In the genomic region with DNA sequence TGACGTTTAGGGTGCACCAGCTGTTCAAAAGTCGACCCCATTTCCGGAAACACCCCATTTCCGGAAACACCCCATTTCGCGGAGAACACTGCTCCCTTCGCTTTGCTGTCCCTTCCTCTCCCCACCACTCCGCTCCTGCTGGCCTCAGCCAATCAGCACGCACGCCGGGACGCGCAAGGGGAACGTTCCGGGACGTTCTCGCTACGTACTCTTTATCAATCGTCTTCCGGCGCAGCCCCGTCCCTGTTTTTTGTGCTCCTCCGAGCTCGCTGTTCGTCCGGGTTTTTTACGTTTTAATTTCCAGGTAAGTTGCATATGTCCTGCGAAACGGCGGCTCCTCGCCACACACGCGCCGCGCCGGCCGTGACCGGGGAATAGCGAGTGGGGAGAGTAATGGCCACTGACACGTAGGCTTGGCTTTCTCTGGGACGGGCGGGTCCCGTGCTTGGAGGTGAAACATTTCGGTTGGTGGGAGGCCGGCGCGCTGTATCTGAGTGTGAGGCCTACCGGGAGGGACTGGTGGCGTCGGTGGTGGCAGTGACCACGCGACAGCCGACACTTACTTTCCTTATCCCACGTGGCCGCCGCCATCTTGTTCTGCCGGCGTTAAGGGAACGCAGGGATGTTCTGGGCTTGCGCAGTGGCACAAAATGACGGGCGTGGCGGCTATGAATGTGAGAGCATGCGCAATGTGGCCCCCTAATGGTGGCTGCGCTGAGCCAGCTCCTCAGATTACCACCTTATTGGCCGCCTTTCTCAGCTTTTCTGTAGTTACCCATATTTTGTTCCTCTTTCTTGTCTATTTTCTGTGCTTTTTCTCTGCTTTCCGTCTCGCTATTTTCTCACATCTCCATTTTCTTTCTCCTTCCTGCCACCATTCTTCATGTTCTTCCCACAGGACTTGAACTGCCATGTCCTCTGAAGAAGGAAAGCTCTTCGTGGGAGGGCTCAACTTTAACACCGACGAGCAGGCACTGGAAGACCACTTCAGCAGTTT, we compare ENCODE assay signal across 1 cellular context.
TF ChIP-seq lines count a peak whose summit lies in the region.

A gene (plus strand): TSS at position 215 of the 997 bp plus-strand sequence. CDS start 697 bp downstream, at position 912.

TF ChIP-seq in GM12878, 131 proteins besides CTCF, POLR2A, EP300 and RAD21 (continued from another document):
- TF ChIP-seq, protein P1, sequence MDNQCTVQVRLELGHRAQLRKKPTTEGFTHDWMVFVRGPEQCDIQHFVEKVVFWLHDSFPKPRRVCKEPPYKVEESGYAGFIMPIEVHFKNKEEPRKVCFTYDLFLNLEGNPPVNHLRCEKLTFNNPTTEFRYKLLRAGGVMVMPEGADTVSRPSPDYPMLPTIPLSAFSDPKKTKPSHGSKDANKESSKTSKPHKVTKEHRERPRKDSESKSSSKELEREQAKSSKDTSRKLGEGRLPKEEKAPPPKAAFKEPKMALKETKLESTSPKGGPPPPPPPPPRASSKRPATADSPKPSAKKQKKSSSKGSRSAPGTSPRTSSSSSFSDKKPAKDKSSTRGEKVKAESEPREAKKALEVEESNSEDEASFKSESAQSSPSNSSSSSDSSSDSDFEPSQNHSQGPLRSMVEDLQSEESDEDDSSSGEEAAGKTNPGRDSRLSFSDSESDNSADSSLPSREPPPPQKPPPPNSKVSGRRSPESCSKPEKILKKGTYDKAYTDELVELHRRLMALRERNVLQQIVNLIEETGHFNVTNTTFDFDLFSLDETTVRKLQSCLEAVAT (IDR thresholded peaks at IDR 0.05), result 0 out of 2 replicates have a peak, but pooled peaks have one; percentile 54
- TF ChIP-seq, protein P2, sequence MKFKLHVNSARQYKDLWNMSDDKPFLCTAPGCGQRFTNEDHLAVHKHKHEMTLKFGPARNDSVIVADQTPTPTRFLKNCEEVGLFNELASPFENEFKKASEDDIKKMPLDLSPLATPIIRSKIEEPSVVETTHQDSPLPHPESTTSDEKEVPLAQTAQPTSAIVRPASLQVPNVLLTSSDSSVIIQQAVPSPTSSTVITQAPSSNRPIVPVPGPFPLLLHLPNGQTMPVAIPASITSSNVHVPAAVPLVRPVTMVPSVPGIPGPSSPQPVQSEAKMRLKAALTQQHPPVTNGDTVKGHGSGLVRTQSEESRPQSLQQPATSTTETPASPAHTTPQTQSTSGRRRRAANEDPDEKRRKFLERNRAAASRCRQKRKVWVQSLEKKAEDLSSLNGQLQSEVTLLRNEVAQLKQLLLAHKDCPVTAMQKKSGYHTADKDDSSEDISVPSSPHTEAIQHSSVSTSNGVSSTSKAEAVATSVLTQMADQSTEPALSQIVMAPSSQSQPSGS (IDR thresholded peaks at IDR 0.05; ENCODE audit: low read length), result no peak
- TF ChIP-seq ZNF207 (IDR thresholded peaks at IDR 0.05; ENCODE audit: borderline replicate concordance) (peak; percentile 64; the same call in 1 of the 2 replicates), CHD1 (IDR thresholded peaks at IDR 0.05; ENCODE audit: low read depth, low read length) (peak; percentile 39; the same call in 1 of the 2 replicates), SMAD5 (IDR thresholded peaks at IDR 0.05; ENCODE audit: low read depth) (peak; percentile 82), GATAD2B (conservative IDR thresholded peaks at IDR 0.05; ENCODE audit: low read depth) (peak; percentile 74; the same call in 1 of the 2 replicates), TCF12 (IDR thresholded peaks at IDR 0.05; ENCODE audit: low read depth, low read length) (peak; percentile 63; the same call in 1 of the 2 replicates), HCFC1 (IDR thresholded peaks at IDR 0.05; ENCODE audit: low read length) (peak; percentile 65), TAF1 (IDR thresholded peaks at IDR 0.05; ENCODE audit: borderline replicate concordance, low read depth, low read length) (peak; percentile 60; the same call in 1 of the 2 replicates), GABPA (IDR thresholded peaks at IDR 0.05; ENCODE audit: low read depth) (peak; percentile 94), NR2C1 (IDR thresholded peaks at IDR 0.05) (peak; percentile 46; the same call in 1 of the 2 replicates), BACH1 (IDR thresholded peaks at IDR 0.05; ENCODE audit: borderline replicate concordance) (peak; percentile 75; the same call in 1 of the 2 replicates), LARP7 (IDR thresholded peaks at IDR 0.05) (peak; percentile 47), YY1 (IDR thresholded peaks at IDR 0.05; ENCODE audit: low read depth, low read length) (peak; percentile 97), TARDBP (IDR thresholded peaks at IDR 0.05; ENCODE audit: borderline replicate concordance) (0 out of 2 replicates have a peak, but pooled peaks have one; percentile 26), STAT3 (IDR thresholded peaks at IDR 0.05; ENCODE audit: low read depth, low read length) (no peak), POLR2AphosphoS2 (IDR thresholded peaks at IDR 0.05; ENCODE audit: low read depth, low read length) (no peak), NR2C2 (IDR thresholded peaks at IDR 0.05; ENCODE audit: borderline replicate concordance, control insufficient read depth, insufficient read length, low read depth) (no peak), POU2F2 (IDR thresholded peaks at IDR 0.05; ENCODE audit: borderline replicate concordance, low read depth, low read length) (peak; percentile 41; the same call in 1 of the 3 replicates), DPF2 (IDR thresholded peaks at IDR 0.05) (peak; percentile 24; the same call in 1 of the 2 replicates), IRF4 (IDR thresholded peaks at IDR 0.05; ENCODE audit: low read depth, low read length) (no peak)
- TF ChIP-seq, protein P3, sequence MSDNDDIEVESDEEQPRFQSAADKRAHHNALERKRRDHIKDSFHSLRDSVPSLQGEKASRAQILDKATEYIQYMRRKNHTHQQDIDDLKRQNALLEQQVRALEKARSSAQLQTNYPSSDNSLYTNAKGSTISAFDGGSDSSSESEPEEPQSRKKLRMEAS (IDR thresholded peaks at IDR 0.05; ENCODE audit: low read depth, low read length), result peak; percentile 91; the same call in 1 of the 2 replicates
- TF ChIP-seq, protein P4, sequence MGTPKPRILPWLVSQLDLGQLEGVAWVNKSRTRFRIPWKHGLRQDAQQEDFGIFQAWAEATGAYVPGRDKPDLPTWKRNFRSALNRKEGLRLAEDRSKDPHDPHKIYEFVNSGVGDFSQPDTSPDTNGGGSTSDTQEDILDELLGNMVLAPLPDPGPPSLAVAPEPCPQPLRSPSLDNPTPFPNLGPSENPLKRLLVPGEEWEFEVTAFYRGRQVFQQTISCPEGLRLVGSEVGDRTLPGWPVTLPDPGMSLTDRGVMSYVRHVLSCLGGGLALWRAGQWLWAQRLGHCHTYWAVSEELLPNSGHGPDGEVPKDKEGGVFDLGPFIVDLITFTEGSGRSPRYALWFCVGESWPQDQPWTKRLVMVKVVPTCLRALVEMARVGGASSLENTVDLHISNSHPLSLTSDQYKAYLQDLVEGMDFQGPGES (IDR thresholded peaks at IDR 0.05), result no peak
- TF ChIP-seq, protein P5, sequence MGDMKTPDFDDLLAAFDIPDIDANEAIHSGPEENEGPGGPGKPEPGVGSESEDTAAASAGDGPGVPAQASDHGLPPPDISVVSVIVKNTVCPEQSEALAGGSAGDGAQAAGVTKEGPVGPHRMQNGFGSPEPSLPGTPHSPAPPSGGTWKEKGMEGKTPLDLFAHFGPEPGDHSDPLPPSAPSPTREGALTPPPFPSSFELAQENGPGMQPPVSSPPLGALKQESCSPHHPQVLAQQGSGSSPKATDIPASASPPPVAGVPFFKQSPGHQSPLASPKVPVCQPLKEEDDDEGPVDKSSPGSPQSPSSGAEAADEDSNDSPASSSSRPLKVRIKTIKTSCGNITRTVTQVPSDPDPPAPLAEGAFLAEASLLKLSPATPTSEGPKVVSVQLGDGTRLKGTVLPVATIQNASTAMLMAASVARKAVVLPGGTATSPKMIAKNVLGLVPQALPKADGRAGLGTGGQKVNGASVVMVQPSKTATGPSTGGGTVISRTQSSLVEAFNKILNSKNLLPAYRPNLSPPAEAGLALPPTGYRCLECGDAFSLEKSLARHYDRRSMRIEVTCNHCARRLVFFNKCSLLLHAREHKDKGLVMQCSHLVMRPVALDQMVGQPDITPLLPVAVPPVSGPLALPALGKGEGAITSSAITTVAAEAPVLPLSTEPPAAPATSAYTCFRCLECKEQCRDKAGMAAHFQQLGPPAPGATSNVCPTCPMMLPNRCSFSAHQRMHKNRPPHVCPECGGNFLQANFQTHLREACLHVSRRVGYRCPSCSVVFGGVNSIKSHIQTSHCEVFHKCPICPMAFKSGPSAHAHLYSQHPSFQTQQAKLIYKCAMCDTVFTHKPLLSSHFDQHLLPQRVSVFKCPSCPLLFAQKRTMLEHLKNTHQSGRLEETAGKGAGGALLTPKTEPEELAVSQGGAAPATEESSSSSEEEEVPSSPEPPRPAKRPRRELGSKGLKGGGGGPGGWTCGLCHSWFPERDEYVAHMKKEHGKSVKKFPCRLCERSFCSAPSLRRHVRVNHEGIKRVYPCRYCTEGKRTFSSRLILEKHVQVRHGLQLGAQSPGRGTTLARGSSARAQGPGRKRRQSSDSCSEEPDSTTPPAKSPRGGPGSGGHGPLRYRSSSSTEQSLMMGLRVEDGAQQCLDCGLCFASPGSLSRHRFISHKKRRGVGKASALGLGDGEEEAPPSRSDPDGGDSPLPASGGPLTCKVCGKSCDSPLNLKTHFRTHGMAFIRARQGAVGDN (IDR thresholded peaks at IDR 0.05), result 0 out of 2 replicates have a peak, but pooled peaks have one; percentile 22
- TF ChIP-seq, protein P6, sequence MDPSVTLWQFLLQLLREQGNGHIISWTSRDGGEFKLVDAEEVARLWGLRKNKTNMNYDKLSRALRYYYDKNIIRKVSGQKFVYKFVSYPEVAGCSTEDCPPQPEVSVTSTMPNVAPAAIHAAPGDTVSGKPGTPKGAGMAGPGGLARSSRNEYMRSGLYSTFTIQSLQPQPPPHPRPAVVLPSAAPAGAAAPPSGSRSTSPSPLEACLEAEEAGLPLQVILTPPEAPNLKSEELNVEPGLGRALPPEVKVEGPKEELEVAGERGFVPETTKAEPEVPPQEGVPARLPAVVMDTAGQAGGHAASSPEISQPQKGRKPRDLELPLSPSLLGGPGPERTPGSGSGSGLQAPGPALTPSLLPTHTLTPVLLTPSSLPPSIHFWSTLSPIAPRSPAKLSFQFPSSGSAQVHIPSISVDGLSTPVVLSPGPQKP (IDR thresholded peaks at IDR 0.05; ENCODE audit: low read depth, low read length), result peak; percentile 88
- TF ChIP-seq, protein P7, sequence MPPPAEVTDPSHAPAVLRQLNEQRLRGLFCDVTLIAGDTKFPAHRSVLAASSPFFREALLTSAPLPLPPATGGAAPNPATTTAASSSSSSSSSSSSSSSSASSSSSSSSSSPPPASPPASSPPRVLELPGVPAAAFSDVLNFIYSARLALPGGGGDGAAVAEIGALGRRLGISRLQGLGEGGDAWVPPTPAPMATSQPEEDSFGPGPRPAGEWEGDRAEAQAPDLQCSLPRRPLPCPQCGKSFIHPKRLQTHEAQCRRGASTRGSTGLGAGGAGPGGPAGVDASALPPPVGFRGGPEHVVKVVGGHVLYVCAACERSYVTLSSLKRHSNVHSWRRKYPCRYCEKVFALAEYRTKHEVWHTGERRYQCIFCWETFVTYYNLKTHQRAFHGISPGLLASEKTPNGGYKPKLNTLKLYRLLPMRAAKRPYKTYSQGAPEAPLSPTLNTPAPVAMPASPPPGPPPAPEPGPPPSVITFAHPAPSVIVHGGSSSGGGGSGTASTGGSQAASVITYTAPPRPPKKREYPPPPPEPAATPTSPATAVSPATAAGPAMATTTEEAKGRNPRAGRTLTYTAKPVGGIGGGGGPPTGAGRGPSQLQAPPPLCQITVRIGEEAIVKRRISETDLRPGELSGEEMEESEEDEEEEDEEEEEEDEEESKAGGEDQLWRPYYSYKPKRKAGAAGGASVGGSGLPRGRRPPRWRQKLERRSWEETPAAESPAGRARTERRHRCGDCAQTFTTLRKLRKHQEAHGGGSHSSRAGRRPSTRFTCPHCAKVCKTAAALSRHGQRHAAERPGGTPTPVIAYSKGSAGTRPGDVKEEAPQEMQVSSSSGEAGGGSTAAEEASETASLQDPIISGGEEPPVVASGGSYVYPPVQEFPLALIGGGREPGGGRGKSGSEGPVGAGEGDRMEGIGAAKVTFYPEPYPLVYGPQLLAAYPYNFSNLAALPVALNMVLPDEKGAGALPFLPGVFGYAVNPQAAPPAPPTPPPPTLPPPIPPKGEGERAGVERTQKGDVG (CRISPR knock-in tag; IDR thresholded peaks at IDR 0.05), result no peak
- TF ChIP-seq, protein P8, sequence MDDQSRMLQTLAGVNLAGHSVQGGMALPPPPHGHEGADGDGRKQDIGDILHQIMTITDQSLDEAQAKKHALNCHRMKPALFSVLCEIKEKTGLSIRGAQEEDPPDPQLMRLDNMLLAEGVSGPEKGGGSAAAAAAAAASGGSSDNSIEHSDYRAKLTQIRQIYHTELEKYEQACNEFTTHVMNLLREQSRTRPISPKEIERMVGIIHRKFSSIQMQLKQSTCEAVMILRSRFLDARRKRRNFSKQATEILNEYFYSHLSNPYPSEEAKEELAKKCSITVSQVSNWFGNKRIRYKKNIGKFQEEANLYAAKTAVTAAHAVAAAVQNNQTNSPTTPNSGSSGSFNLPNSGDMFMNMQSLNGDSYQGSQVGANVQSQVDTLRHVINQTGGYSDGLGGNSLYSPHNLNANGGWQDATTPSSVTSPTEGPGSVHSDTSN (IDR thresholded peaks at IDR 0.05; ENCODE audit: insufficient replicate concordance, low read depth, low read length), result peak; percentile 54
